32 cellular contexts compared by ENCODE assay signal in genomic region chr3:48118928-48119327, GRCh38.
DNase-seq lines count a peak whose midpoint lies in the region; ATAC-seq and TF ChIP-seq lines count a peak whose summit lies in the region.
"Had no signal": no experiment of that assay in that cellular context is flagged by ENCODE, and none has a peak within 500 bp of the region (broad histone marks: within the 10 kb centered on the region; RNA-seq: fewer than 3 reads in every experiment).

No MANE protein-coding gene starts in this region.

- no peak overlapping the region for H3K23ac ChIP-seq in mesenchymal stem cell (ENCODE audit: low read length in 2 of 2)

- H3K36me3 ChIP-seq in BLaER1, result no peaks in the 10 kb centered on the region
- no peaks in the 10 kb centered on the region for H3K36me3 ChIP-seq in esophagus muscularis mucosa
- no peaks in the 10 kb centered on the region for H3K36me3 ChIP-seq in mesenchymal stem cell (ENCODE audit: control insufficient read depth in 1 of 2, insufficient read depth in 2 of 2, low read depth in 1 of 2, low read length in 2 of 2)
- no peaks in the 10 kb centered on the region for H3K36me3 ChIP-seq in subcutaneous abdominal adipose tissue (ENCODE audit: control insufficient read depth in 5 of 5, insufficient read depth in 5 of 5, low read length in 5 of 5)
- H3K36me3 ChIP-seq: pancreas had no signal

- no peak overlapping the region for H4K8ac ChIP-seq in mesenchymal stem cell (ENCODE audit: low read length)

- no peak for TF ChIP-seq EP300 in esophagus muscularis mucosa (IDR thresholded peaks at IDR 0.05)

- H3K27ac Mint-ChIP-seq in stimulated activated naive CD8-positive, alpha-beta T cell treated with anti-CD3 and anti-CD28 coated beads, Interleukin-15, amount 100 ng/mL, for 72 hours, result no peak overlapping the region
- H3K27ac Mint-ChIP-seq: activated CD4-positive, alpha-beta memory T cell treated with anti-CD3 and anti-CD28 coated beads for 36 hours; activated naive CD8-positive, alpha-beta T cell treated with anti-CD3 and anti-CD28 coated beads, Interleukin-2, amount 50 U/mL, for 24 hours; activated T-cell treated with anti-CD3 and anti-CD28 coated beads, Interleukin-2, amount 50 U/mL, for 72 hours; CD4-positive, alpha-beta T cell had no signal

- no peak overlapping the region for H2BK120ac ChIP-seq in mesenchymal stem cell (ENCODE audit: low read depth, low read length)

- no peak overlapping the region for H3K4ac ChIP-seq in mesenchymal stem cell (ENCODE audit: low read depth in 1 of 2, low read length in 2 of 2)

- H3K27me3 Mint-ChIP-seq in stimulated activated naive CD8-positive, alpha-beta T cell treated with anti-CD3 and anti-CD28 coated beads, Interleukin-15, amount 100 ng/mL, for 72 hours, result no peaks in the 10 kb centered on the region
- H3K27me3 Mint-ChIP-seq: activated CD4-positive, alpha-beta memory T cell treated with anti-CD3 and anti-CD28 coated beads for 36 hours; activated naive CD8-positive, alpha-beta T cell treated with anti-CD3 and anti-CD28 coated beads, Interleukin-2, amount 50 U/mL, for 24 hours; CD4-positive, alpha-beta T cell; central memory CD8-positive, alpha-beta T cell had no signal

- no peak overlapping the region for H2BK15ac ChIP-seq in mesenchymal stem cell (ENCODE audit: low read depth, poor library complexity, severe bottlenecking)

- H3K27ac ChIP-seq in BLaER1 (peak overlapping the region; percentile 57; the same call in 1 of the 2 replicates), esophagus muscularis mucosa (replicated peaks in 1 of 4) (peak overlapping the region; percentile 2 to 64 (median 46)), mesenchymal stem cell (ENCODE audit: low read length, poor library complexity, severe bottlenecking) (no peak overlapping the region), subcutaneous abdominal adipose tissue (ENCODE audit: low read depth, low read length) (peak overlapping the region; percentile 44)
- H3K27ac ChIP-seq: hepatocyte, KMS-11, pancreas had no signal

- intact Hi-C loops in esophagus muscularis mucosa (cut with DNase I), result no loop called here

- no peak overlapping the region for H2AK5ac ChIP-seq in mesenchymal stem cell (ENCODE audit: low read length, severe bottlenecking)

- WGBS in esophagus muscularis mucosa, result 78% methylated on average over 8 of the region's 8 CpGs
- 94% methylated on average over 7 of the region's 8 CpGs for WGBS in mesenchymal stem cell

- no peak overlapping the region for H3K14ac ChIP-seq in mesenchymal stem cell (ENCODE audit: low read length in 2 of 2)

- H3K4me1 Mint-ChIP-seq in stimulated activated naive CD8-positive, alpha-beta T cell treated with anti-CD3 and anti-CD28 coated beads, Interleukin-15, amount 100 ng/mL, for 72 hours, result peaks cover 3% of the 10 kb centered on the region
- H3K4me1 Mint-ChIP-seq: activated naive CD8-positive, alpha-beta T cell treated with anti-CD3 and anti-CD28 coated beads, Interleukin-2, amount 50 U/mL, for 24 hours; central memory CD8-positive, alpha-beta T cell had no signal

- H2BK12ac ChIP-seq in mesenchymal stem cell (ENCODE audit: low read length in 2 of 2), result no peak overlapping the region

- TF ChIP-seq POLR2A in esophagus muscularis mucosa (IDR thresholded peaks at IDR 0.05; ENCODE audit: low read depth), result no peak

- H3K4me3 ChIP-seq in BLaER1 (no peak overlapping the region), esophagus muscularis mucosa (no peak overlapping the region), mesenchymal stem cell (ENCODE audit: insufficient read depth in 1 of 2, low read depth in 1 of 2, low read length in 2 of 2) (peak overlapping the region in 1 of 2 experiments; percentile 60), subcutaneous abdominal adipose tissue (ENCODE audit: low read depth in 1 of 5, low read length in 5 of 5) (no peak overlapping the region)
- H3K4me3 ChIP-seq: hepatocyte, pancreas had no signal

- no peak overlapping the region for H2BK5ac ChIP-seq in mesenchymal stem cell (ENCODE audit: low read depth, low read length, poor library complexity, severe bottlenecking)

- no peak overlapping the region for H3K4me3 Mint-ChIP-seq in stimulated activated naive CD8-positive, alpha-beta T cell treated with anti-CD3 and anti-CD28 coated beads, Interleukin-15, amount 100 ng/mL, for 72 hours
- H3K4me3 Mint-ChIP-seq: activated CD4-positive, alpha-beta memory T cell treated with anti-CD3 and anti-CD28 coated beads for 36 hours; activated naive CD8-positive, alpha-beta T cell treated with anti-CD3 and anti-CD28 coated beads, Interleukin-2, amount 50 U/mL, for 24 hours; activated T-cell treated with anti-CD3 and anti-CD28 coated beads, Interleukin-2, amount 50 U/mL, for 72 hours; CD4-positive, alpha-beta T cell; central memory CD8-positive, alpha-beta T cell; endodermal cell had no signal

- H3K9me3 ChIP-seq in BLaER1, result no peaks in the 10 kb centered on the region
- no peaks in the 10 kb centered on the region for H3K9me3 ChIP-seq in esophagus muscularis mucosa
- no peaks in the 10 kb centered on the region for H3K9me3 ChIP-seq in mesenchymal stem cell (ENCODE audit: control insufficient read depth, low read length)
- H3K9me3 ChIP-seq in subcutaneous abdominal adipose tissue (ENCODE audit: control insufficient read depth in 5 of 5, low read length in 5 of 5), result no peaks in the 10 kb centered on the region
- H3K9me3 ChIP-seq: pancreas had no signal

- DNase-seq in esophagus muscularis mucosa (ENCODE audit: extremely low spot score) (no peak), mesenchymal stem cell (no peak), ureter (ENCODE audit: low spot score) (no peak)
- DNase-seq in stimulated activated naive CD8-positive, alpha-beta T cell treated with anti-CD3 and anti-CD28 coated beads, Interleukin-15, amount 100 ng/mL, for 72 hours, result no peak
- DNase-seq: activated CD4-positive, alpha-beta memory T cell treated with anti-CD3 and anti-CD28 coated beads for 36 hours; activated CD4-positive, alpha-beta T cell treated with anti-CD3 and anti-CD28 coated beads for 1 hour; activated naive CD4-positive, alpha-beta T cell; activated naive CD8-positive, alpha-beta T cell treated with anti-CD3 and anti-CD28 coated beads, Interleukin-2, amount 50 U/mL, for 24 hours; activated T-cell treated with anti-CD3 and anti-CD28 coated beads, Interleukin-2, amount 50 U/mL, for 72 hours; CD4-positive, alpha-beta T cell; DMS79 treated with DMSO at 0.1 percent for 48 hours; foreskin melanocyte; GDM1; kidney glomerular epithelial cell; mammary epithelial cell; MM.1S; NCI-H1105 treated with DMSO at 0.1 percent for 48 hours; NCI-H2029; NCI-H526; NK-92 treated with Interleukin-12 subunit alpha and Interleukin-12 subunit beta, amount 100 ng/mL, for 24 hours; pancreas; SHP77; stimulated activated CD4-positive, alpha-beta T cell treated with anti-CD3 and anti-CD28 coated beads, Interleukin-12 subunit alpha, Interleukin-12 subunit beta, amount 100 ng/mL, for 4 hours; stimulated activated CD4-positive, alpha-beta T cell treated with anti-CD3 and anti-CD28 coated beads, Interleukin-2, amount 100 ng/mL, for 48 hours had no signal

- no peak for ATAC-seq in HG02973 (IDR thresholded peaks at IDR 0.05; ENCODE audit: unreplicated experiment)
- ATAC-seq in stimulated activated naive CD8-positive, alpha-beta T cell treated with anti-CD3 and anti-CD28 coated beads, Interleukin-15, amount 100 ng/mL, for 72 hours, result no peak
- no peak for ATAC-seq in HG02678 (IDR thresholded peaks at IDR 0.05; ENCODE audit: unreplicated experiment)
- ATAC-seq: activated naive CD8-positive, alpha-beta T cell treated with anti-CD3 and anti-CD28 coated beads, Interleukin-2, amount 50 U/mL, for 24 hours; activated T-cell treated with anti-CD3 and anti-CD28 coated beads, Interleukin-2, amount 50 U/mL, for 72 hours had no signal

- H3K79me1 ChIP-seq in mesenchymal stem cell (replicated peaks; ENCODE audit: low read length, poor library complexity, severe bottlenecking), result no peaks in the 10 kb centered on the region

- no peaks in the 10 kb centered on the region for H4K20me1 ChIP-seq in BLaER1

- no peak overlapping the region for H3K18ac ChIP-seq in mesenchymal stem cell (ENCODE audit: low read depth in 1 of 2, low read length in 2 of 2)

- no peak overlapping the region for H4K91ac ChIP-seq in mesenchymal stem cell (ENCODE audit: low read length)

- no peaks in the 10 kb centered on the region for H3K9me3 Mint-ChIP-seq in stimulated activated naive CD8-positive, alpha-beta T cell treated with anti-CD3 and anti-CD28 coated beads, Interleukin-15, amount 100 ng/mL, for 72 hours
- H3K9me3 Mint-ChIP-seq: activated CD4-positive, alpha-beta memory T cell treated with anti-CD3 and anti-CD28 coated beads for 36 hours; activated naive CD8-positive, alpha-beta T cell treated with anti-CD3 and anti-CD28 coated beads, Interleukin-2, amount 50 U/mL, for 24 hours; activated T-cell treated with anti-CD3 and anti-CD28 coated beads, Interleukin-2, amount 50 U/mL, for 72 hours; CD4-positive, alpha-beta T cell; central memory CD8-positive, alpha-beta T cell; endodermal cell had no signal

- H3K4me2 ChIP-seq in BLaER1, result peak overlapping the region; percentile 50
- H3K4me2 ChIP-seq in mesenchymal stem cell (ENCODE audit: low read length, poor library complexity, severe bottlenecking), result no peak overlapping the region
- H3K4me2 ChIP-seq: hepatocyte, KMS-11 had no signal

- no peaks in the 10 kb centered on the region for H3K27me3 ChIP-seq in BLaER1
- no peaks in the 10 kb centered on the region for H3K27me3 ChIP-seq in esophagus muscularis mucosa
- no peaks in the 10 kb centered on the region for H3K27me3 ChIP-seq in mesenchymal stem cell (ENCODE audit: control insufficient read depth in 1 of 2, insufficient read depth in 1 of 2, low read length in 2 of 2)
- H3K27me3 ChIP-seq in subcutaneous abdominal adipose tissue (ENCODE audit: control insufficient read depth in 5 of 5, insufficient read depth in 4 of 5, low read length in 5 of 5), result no peaks in the 10 kb centered on the region
- H3K27me3 ChIP-seq: hepatocyte, pancreas had no signal

- H2AFZ ChIP-seq in mesenchymal stem cell (ENCODE audit: low read depth, low read length), result no peak overlapping the region
- H2AFZ ChIP-seq: hepatocyte had no signal

- no peak for TF ChIP-seq CTCF in esophagus muscularis mucosa (IDR thresholded peaks at IDR 0.05)

- H3K9ac ChIP-seq in BLaER1 (peak overlapping the region; percentile 34; the same call in 1 of the 2 replicates), mesenchymal stem cell (ENCODE audit: low read length) (peak overlapping the region; percentile 55), subcutaneous abdominal adipose tissue (ENCODE audit: low read length in 5 of 5) (no peak overlapping the region)
- H3K9ac ChIP-seq: KMS-11 had no signal

- H3K4me1 ChIP-seq in BLaER1, result peaks cover 37% of the 10 kb centered on the region
- H3K4me1 ChIP-seq in esophagus muscularis mucosa, result peaks cover 6 to 13% (median 9%) of the 10 kb centered on the region in 4 donors
- no peaks in the 10 kb centered on the region for H3K4me1 ChIP-seq in mesenchymal stem cell (ENCODE audit: control insufficient read depth, insufficient read depth, low read depth, low read length)
- peaks cover 0 to 19% (median 12%) of the 10 kb centered on the region in 5 donors for H3K4me1 ChIP-seq in subcutaneous abdominal adipose tissue (ENCODE audit: control insufficient read depth in 5 of 5, insufficient read depth in 5 of 5, low read length in 5 of 5)
- H3K4me1 ChIP-seq: pancreas had no signal

Comparison
In these comparisons a context has a peak if more than half of its experiments do, and no peak if none do; other contexts are left out.
1. H3K9ac ChIP-seq: peak in BLaER1 (single experiment) and mesenchymal stem cell (single experiment); none in subcutaneous abdominal adipose tissue (0 of 5).